Comparison of ENCODE assay signal across 12 cellular contexts in the genomic region with DNA sequence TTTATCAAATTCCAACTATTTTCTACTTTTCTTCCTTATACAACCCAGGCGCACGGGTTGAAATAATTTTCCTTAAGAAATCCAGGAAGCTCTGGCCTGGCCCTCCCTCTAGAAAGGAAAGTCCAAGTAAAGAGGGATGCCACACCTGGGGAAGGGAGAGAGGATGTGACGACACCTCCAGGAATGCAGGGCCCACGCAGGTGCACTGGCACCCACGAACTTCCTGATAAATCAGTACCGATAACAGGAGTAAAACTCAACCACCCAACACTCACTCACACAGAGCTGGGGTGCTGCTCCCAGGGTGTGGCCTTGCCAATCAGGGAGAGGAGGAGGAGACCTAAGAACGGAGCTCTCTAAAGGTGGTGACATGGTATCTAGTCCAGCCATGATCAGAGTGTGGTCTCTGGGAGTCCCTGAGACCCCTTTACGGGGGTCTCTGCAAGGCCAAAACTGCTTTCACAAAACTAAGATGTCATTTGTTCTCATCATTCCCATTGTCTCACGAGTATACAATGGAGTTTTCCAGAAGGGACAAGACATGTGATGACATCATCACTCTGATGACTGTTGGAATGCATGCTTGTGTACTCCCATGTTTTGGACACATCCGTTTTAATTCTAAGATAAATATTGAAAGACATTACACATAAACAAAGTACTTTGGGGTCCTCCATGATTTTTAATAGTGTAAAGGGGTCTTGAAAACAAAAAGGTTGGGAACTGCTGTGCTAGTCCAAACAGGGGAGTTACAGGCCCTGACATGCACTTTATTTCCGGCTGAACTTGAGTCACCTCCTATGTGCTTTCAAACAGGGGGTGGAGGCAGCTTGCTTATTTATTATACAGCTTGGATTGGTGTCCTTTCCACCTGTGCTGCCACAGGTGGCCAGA. TPM values are rescaled to one million over a fixed set of nuclear protein-coding genes. Genes with fewer than 3 reads are reported as not detected.
DNase-seq lines count a peak whose midpoint lies in the region; ATAC-seq, FAIRE-seq and TF ChIP-seq lines count a peak whose summit lies in the region.
"Had no signal": no experiment of that assay in that cellular context is flagged by ENCODE, and none has a peak within 500 bp of the region (broad histone marks: within the 10 kb centered on the region; RNA-seq: fewer than 3 reads in every experiment).

No MANE protein-coding gene starts in this region.

- H3K4me1 ChIP-seq in cardiac muscle cell (ENCODE audit: low read depth) (peaks cover 54% of the 10 kb centered on the region), heart left ventricle (peaks cover 0 to 56% (median 22%) of the 10 kb centered on the region in 12 donors), mucosa of descending colon (ENCODE audit: low read depth) (peaks cover 11% of the 10 kb centered on the region)

- TF ChIP-seq CTCF in cardiac muscle cell (IDR thresholded peaks at IDR 0.05; ENCODE audit: low read depth, low read length) = no peak
- TF ChIP-seq CTCF in heart left ventricle (IDR thresholded peaks at IDR 0.05) = no peak
- no peak for TF ChIP-seq CTCF in bronchial epithelial cell (IDR thresholded peaks at IDR 0.05; ENCODE audit: insufficient read depth, low read length, severe bottlenecking)
- no peak for TF ChIP-seq CTCF in mucosa of descending colon (IDR thresholded peaks at IDR 0.05)
- TF ChIP-seq CTCF in GM10266 (IDR thresholded peaks at IDR 0.05; ENCODE audit: control insufficient read depth, insufficient read depth, low read depth, missing control alignments) = no peak

- TF ChIP-seq POLR2A in heart left ventricle (IDR thresholded peaks at IDR 0.05) = no peak

- intact Hi-C loops in heart left ventricle (cut with DNase I) (no loop called here), mucosa of descending colon (cut with DNase I, micrococcal nuclease) (no loop called here)

- FAIRE-seq in bronchial epithelial cell (lab: Jason Lieb, UNC) = no peak

- H3K4me3 ChIP-seq in cardiac muscle cell (no peak overlapping the region), heart left ventricle (no peak overlapping the region), bronchial epithelial cell (ENCODE audit: low read depth, low read length) (no peak overlapping the region), mucosa of descending colon (no peak overlapping the region)

- no peaks in the 10 kb centered on the region for H3K36me3 ChIP-seq in cardiac muscle cell
- H3K36me3 ChIP-seq in heart left ventricle = no peaks in the 10 kb centered on the region
- no peaks in the 10 kb centered on the region for H3K36me3 ChIP-seq in bronchial epithelial cell (ENCODE audit: control insufficient read depth, insufficient read depth, low read length)
- H3K36me3 ChIP-seq in mucosa of descending colon (ENCODE audit: low read depth) = no peaks in the 10 kb centered on the region

- WGBS in heart left ventricle, 4 donors = 71 to 81% (median 79%) methylated on average over 11 of the region's 11 CpGs

- H3K27ac ChIP-seq in cardiac muscle cell = peak overlapping the region; percentile 87
- H3K27ac ChIP-seq in heart left ventricle = peak overlapping the region in 1 of 12 donors; percentile 95

- H3K9me3 ChIP-seq in cardiac muscle cell (ENCODE audit: low read depth) (no peaks in the 10 kb centered on the region), heart left ventricle (no peaks in the 10 kb centered on the region), mucosa of descending colon (no peaks in the 10 kb centered on the region)

- no peak for ATAC-seq in heart left ventricle
- peak; percentile 52 for ATAC-seq in mucosa of descending colon
- no peak for ATAC-seq in HG02798 (IDR thresholded peaks at IDR 0.05; ENCODE audit: poor library complexity, unreplicated experiment)
- no peak for ATAC-seq in GM21390 (IDR thresholded peaks at IDR 0.05; ENCODE audit: unreplicated experiment)
- ATAC-seq: SK-N-SH treated with all-trans-retinoic acid at 6 μM for 48 hours had no signal

- H3K27me3 ChIP-seq in cardiac muscle cell = no peaks in the 10 kb centered on the region
- peaks cover 0 to 18% (median 0%) of the 10 kb centered on the region in 9 donors for H3K27me3 ChIP-seq in heart left ventricle
- H3K27me3 ChIP-seq in bronchial epithelial cell (ENCODE audit: control insufficient read depth, insufficient read depth, low read length) = no peaks in the 10 kb centered on the region

- DNase-seq in cardiac muscle cell (ENCODE audit: low read depth in 1 of 2, low spot score in 1 of 2) (no peak), heart left ventricle (no peak), bronchial epithelial cell (ENCODE audit: low read depth) (peak; percentile 95), mucosa of descending colon (peak; percentile 67 to 82 (median 70)), DMS 273 (lab: John Stamatoyannopoulos, UW; ENCODE audit: unreplicated experiment) (no peak), GM10266 (ENCODE audit: extremely low spot score) (no peak)
- DNase-seq: islet precursor cell, MM.1S had no signal

RNA-seq across cellular contexts. Expression of gene PARD6B, which starts 2.2 kb away (rescaled TPM):
- total RNA-seq in cardiac muscle cell (15.5 and 20.0 TPM in 2 replicates), heart left ventricle (10 to 100 TPM in 1 of 9 donors, 1 to 10 TPM in 8; 2.7 to 12.2 (median 5.1) TPM), bronchial epithelial cell (8.2 and 12.4 TPM in 2 replicates), mucosa of descending colon (10 to 100 TPM; 16.8 to 35.1 (median 29.2) TPM)
- polyA plus RNA-seq in cardiac muscle cell (10.2 and 20.4 TPM in 2 replicates), heart left ventricle (1 to 10 TPM; 1.3 to 2.4 TPM)

RNA-seq across cellular contexts. Expression of gene RIPOR3, which starts 37.9 kb away (rescaled TPM):
- total RNA-seq in cardiac muscle cell (3.0 and 3.8 TPM in 2 replicates), heart left ventricle (10 to 100 TPM in 2 of 9 donors, 1 to 10 TPM in 7; 2.4 to 10.4 (median 4.9) TPM), bronchial epithelial cell (under 0.01 and 0.53 TPM in 2 replicates), mucosa of descending colon (10 to 100 TPM in 1 of 3 donors, 1 to 10 TPM in 2; 2.2 to 13.4 (median 5.8) TPM)
- polyA plus RNA-seq in cardiac muscle cell (0.91 and 4.8 TPM in 2 replicates), heart left ventricle (10 to 100 TPM in 1 of 2 donors, 1 to 10 TPM in 1; 3.0 to 20.7 TPM)
- total RNA-seq: dermis microvascular lymphatic vessel endothelial cell had no signal

Comparison
In these comparisons a context has a peak if more than half of its experiments do, and no peak if none do; other contexts are left out.
1. DNase-seq: peak in bronchial epithelial cell (single experiment) and mucosa of descending colon (3 of 3); none in cardiac muscle cell (0 of 2), heart left ventricle (0 of 5), DMS 273 (single experiment) and GM10266 (single experiment).